ENCODE assay signal across 1 cellular context in the genomic region with DNA sequence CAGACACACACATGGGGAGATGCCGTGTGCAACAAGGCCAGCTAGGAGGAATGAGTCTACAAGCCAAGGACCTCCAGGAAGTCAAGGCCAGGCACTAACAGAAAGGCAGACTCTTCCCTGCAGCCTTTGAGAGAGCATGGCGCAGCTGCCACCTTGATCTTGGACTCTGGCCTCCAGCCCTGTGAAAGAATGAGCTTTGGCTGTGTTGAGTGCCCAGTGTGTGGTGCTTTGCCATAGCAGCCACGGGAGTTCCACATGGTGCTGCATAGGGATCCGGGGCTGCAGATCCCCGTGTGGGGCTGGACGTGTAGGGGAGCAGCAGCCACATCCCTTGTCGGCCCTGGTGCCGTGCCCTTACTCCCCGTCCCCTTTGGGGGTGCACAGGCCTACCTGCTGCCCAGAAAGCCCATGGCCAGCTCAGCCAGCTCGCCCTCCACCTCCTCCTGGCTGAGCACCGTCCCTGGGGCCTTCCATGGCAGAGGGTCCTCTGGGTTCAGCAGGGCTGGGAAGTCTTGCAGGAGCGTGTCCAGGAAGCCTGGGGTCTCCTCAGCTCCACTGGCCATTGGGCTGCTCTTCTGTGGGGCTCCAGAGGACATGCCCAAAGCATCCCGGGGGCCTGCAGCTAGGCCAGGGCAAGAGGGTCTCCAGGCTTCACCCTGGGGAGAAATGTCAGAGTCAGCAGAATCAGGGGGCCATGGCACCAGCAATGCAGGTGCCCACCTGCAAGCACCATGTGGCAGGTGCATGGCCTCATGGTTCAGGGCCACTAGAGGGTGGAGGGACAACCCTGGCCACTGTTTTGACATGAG.
TF ChIP-seq lines count a peak whose summit lies in the region.

No MANE protein-coding gene starts in this region.

TF ChIP-seq in HepG2, 621 proteins besides CTCF, POLR2A, EP300 and RAD21:
- TF ChIP-seq MAFF (IDR thresholded peaks at IDR 0.05; ENCODE audit: low read depth, low read length) (peak; percentile 58), KLF11 (CRISPR knock-in tag; IDR thresholded peaks at IDR 0.05) (no peak), MAFK (conservative IDR thresholded peaks at IDR 0.05 in 1 of 2, IDR thresholded peaks at IDR 0.05 in 1 of 2; ENCODE audit: low read length in 2 of 2) (peak; percentile 77 to 81)
